10 cellular contexts compared by ENCODE assay signal in genomic region chr14:106530423-106531107, GRCh38.
A peak's percentile ranks its signal among the peaks of the same experiment; 100 is the strongest.
DNase-seq lines count a peak whose midpoint lies in the region; ATAC-seq, FAIRE-seq and TF ChIP-seq lines count a peak whose summit lies in the region.
"Had no signal": no experiment of that assay in that cellular context is flagged by ENCODE, and none has a peak within 500 bp of the region (broad histone marks: within the 10 kb centered on the region; RNA-seq: fewer than 3 reads in every experiment).

No MANE protein-coding gene starts in this region.

- no peak for TF ChIP-seq CTCF in gastrocnemius medialis (IDR thresholded peaks at IDR 0.05 in 4 of 5, conservative IDR thresholded peaks at IDR 0.05 in 1 of 5)

- H3K36me3 ChIP-seq in gastrocnemius medialis, result no peaks in the 10 kb centered on the region

- peaks cover 2% of the 10 kb centered on the region for H3K4me1 Mint-ChIP-seq in T-helper 17 cell
- peaks cover 0 to 3% (median 0%) of the 10 kb centered on the region in 4 donors for H3K4me1 Mint-ChIP-seq in naive thymus-derived CD8-positive, alpha-beta T cell

- DNase-seq in GM18507 (ENCODE audit: extremely low spot score, insufficient read length, low read depth) (no peak), T-helper 17 cell (peak in 1 of 3 donors; percentile 43), NCI-H345 treated with DMSO at 0.1 percent for 48 hours (lab: John Stamatoyannopoulos, UW; ENCODE audit: unreplicated experiment) (no peak), gastrocnemius medialis (no peak), NCI-H2107 (lab: John Stamatoyannopoulos, UW) (no peak)
- peak in 6 of 10 donors; percentile 11 to 65 (median 34) for DNase-seq in naive thymus-derived CD8-positive, alpha-beta T cell

- POLR2A ChIA-PET in naive thymus-derived CD8-positive, alpha-beta T cell (lab: Charles Lee), result no interaction called here

- no peaks in the 10 kb centered on the region for H3K27me3 ChIP-seq in gastrocnemius medialis

- H3K36me3 Mint-ChIP-seq in T-helper 17 cell (ENCODE audit: low read depth), result no peaks in the 10 kb centered on the region
- no peaks in the 10 kb centered on the region for H3K36me3 Mint-ChIP-seq in naive thymus-derived CD8-positive, alpha-beta T cell

- in situ Hi-C loops in gastrocnemius medialis (cut with MboI; ENCODE audit: low sequenced_read_pairs in 4 of 4), result no loop called here

- intact Hi-C loops in gastrocnemius medialis (cut with DNase I; ENCODE audit: low total_unique reads), result no loop called here

- H3K9me3 Mint-ChIP-seq in naive thymus-derived CD8-positive, alpha-beta T cell, result no peaks in the 10 kb centered on the region

- H3K27ac ChIP-seq in gastrocnemius medialis, result no peak overlapping the region
- H3K27ac ChIP-seq: HL-60 had no signal

- no peaks in the 10 kb centered on the region for H3K4me1 ChIP-seq in gastrocnemius medialis

- no peak overlapping the region for H3K4me3 Mint-ChIP-seq in T-helper 17 cell
- H3K4me3 Mint-ChIP-seq in naive thymus-derived CD8-positive, alpha-beta T cell, result no peak overlapping the region

- no peaks in the 10 kb centered on the region for H3K9me3 ChIP-seq in T-helper 17 cell (ENCODE audit: control insufficient read depth, low read length, poor library complexity, severe bottlenecking)
- H3K9me3 ChIP-seq in gastrocnemius medialis, result no peaks in the 10 kb centered on the region

- peaks cover 41% of the 10 kb centered on the region for H3K27me3 Mint-ChIP-seq in T-helper 17 cell
- H3K27me3 Mint-ChIP-seq in naive thymus-derived CD8-positive, alpha-beta T cell, result peaks cover 0 to 24% (median 7%) of the 10 kb centered on the region in 5 donors

- H3K27ac Mint-ChIP-seq in T-helper 17 cell, result no peak overlapping the region
- H3K27ac Mint-ChIP-seq in naive thymus-derived CD8-positive, alpha-beta T cell, result no peak overlapping the region

- peak; percentile 60 for ATAC-seq in HG02840 (IDR thresholded peaks at IDR 0.05; ENCODE audit: low FRiP score, unreplicated experiment)
- ATAC-seq in T-helper 17 cell, result peak; percentile 99
- peak; percentile 81 to 84 for ATAC-seq in naive thymus-derived CD8-positive, alpha-beta T cell
- ATAC-seq in esophagus mucosa, result no peak
- ATAC-seq in gastrocnemius medialis, result no peak

- FAIRE-seq in GM18507 (lab: Jason Lieb, UNC), result peak; percentile 80
- FAIRE-seq: astrocyte had no signal

- no peak for TF ChIP-seq POLR2A in gastrocnemius medialis (IDR thresholded peaks at IDR 0.05)

- H3K4me3 ChIP-seq in gastrocnemius medialis, result no peak overlapping the region

Comparison
In these comparisons a context has a peak if more than half of its experiments do, and no peak if none do; other contexts are left out.
1. DNase-seq: peak in naive thymus-derived CD8-positive, alpha-beta T cell (6 of 10); none in GM18507 (single experiment), NCI-H345 treated with DMSO at 0.1 percent for 48 hours (single experiment), gastrocnemius medialis (0 of 2) and NCI-H2107 (single experiment).
2. ATAC-seq: peak in HG02840 (single experiment), T-helper 17 cell (single experiment) and naive thymus-derived CD8-positive, alpha-beta T cell (2 of 2); none in esophagus mucosa (single experiment) and gastrocnemius medialis (0 of 2).